ENCODE assay signal across 2 cellular contexts in genomic region chr4:4859010-4859798, GRCh38.
TF ChIP-seq lines count a peak whose summit lies in the region.

MSX1 (plus strand) TSS chr4:4859665; CDS start chr4:4859900, 235 bp downstream.

TF ChIP-seq in GM23338, 12 proteins besides CTCF, POLR2A, EP300 and RAD21:
- TF ChIP-seq ZNF462 (CRISPR knock-in tag; IDR thresholded peaks at IDR 0.05) (no peak), POLR2AphosphoS5 (IDR thresholded peaks at IDR 0.05; ENCODE audit: low read depth) (0 out of 2 replicates have a peak, but pooled peaks have one; percentile 16), CREB1 (CRISPR knock-in tag; IDR thresholded peaks at IDR 0.05; ENCODE audit: low read depth) (no peak), REST (IDR thresholded peaks at IDR 0.05; ENCODE audit: unreplicated experiment) (no peak), ETS1 (IDR thresholded peaks at IDR 0.05) (no peak), STAT1 (IDR thresholded peaks at IDR 0.05; ENCODE audit: unreplicated experiment) (no peak), EZH2 (IDR thresholded peaks at IDR 0.05; ENCODE audit: low read depth, unreplicated experiment) (peak; percentile 90), ZNF331 (CRISPR knock-in tag; IDR thresholded peaks at IDR 0.05; ENCODE audit: low read depth) (no peak), JUNB (IDR thresholded peaks at IDR 0.05; ENCODE audit: unreplicated experiment) (no peak), EZH2phosphoT487 (IDR thresholded peaks at IDR 0.05; ENCODE audit: unreplicated experiment) (peak; percentile 67), NANOG (IDR thresholded peaks at IDR 0.05; ENCODE audit: borderline replicate concordance) (no peak), ZNF114 (CRISPR knock-in tag; IDR thresholded peaks at IDR 0.05) (no peak)
TF ChIP-seq in GM23338: peak in this region for 3.

TF ChIP-seq in HepG2, 621 proteins besides CTCF, POLR2A, EP300 and RAD21 (continued from another document and continues in another):
- TF ChIP-seq NFAT5 (CRISPR knock-in tag; IDR thresholded peaks at IDR 0.05) (no peak), ZNF574 (CRISPR knock-in tag; IDR thresholded peaks at IDR 0.05) (peak; percentile 67; the same call in 1 of the 2 replicates), ZNF687 (CRISPR knock-in tag; IDR thresholded peaks at IDR 0.05) (peak; percentile 71), ARID4A (CRISPR knock-in tag; IDR thresholded peaks at IDR 0.05; ENCODE audit: borderline replicate concordance) (peak; percentile 72; the same call in 1 of the 2 replicates), SALL2 (CRISPR knock-in tag; IDR thresholded peaks at IDR 0.05) (no peak), DRAP1 (CRISPR knock-in tag; IDR thresholded peaks at IDR 0.05) (peak; percentile 98), NFRKB (IDR thresholded peaks at IDR 0.05) (no peak), PATZ1 (CRISPR knock-in tag; IDR thresholded peaks at IDR 0.05) (peak; percentile 79), SAP130 (CRISPR knock-in tag; IDR thresholded peaks at IDR 0.05; ENCODE audit: low read depth) (peak; percentile 74), DDIT3 (CRISPR knock-in tag; IDR thresholded peaks at IDR 0.05) (no peak), CEBPG (CRISPR knock-in tag; IDR thresholded peaks at IDR 0.05) (no peak), ZNF12 (CRISPR knock-in tag; IDR thresholded peaks at IDR 0.05) (no peak), HNF1A (IDR thresholded peaks at IDR 0.05; ENCODE audit: low read depth) (0 out of 2 replicates have a peak, but pooled peaks have one; percentile 22), HNF1A (CRISPR knock-in tag; IDR thresholded peaks at IDR 0.05; ENCODE audit: borderline replicate concordance) (no peak), IKZF4 (CRISPR knock-in tag; IDR thresholded peaks at IDR 0.05; ENCODE audit: borderline replicate concordance, low read depth, not compliant biosample characterization) (no peak), ZNF709 (CRISPR knock-in tag; IDR thresholded peaks at IDR 0.05) (0 out of 2 replicates have a peak, but pooled peaks have one; percentile 22), MYC (CRISPR knock-in tag; IDR thresholded peaks at IDR 0.05; ENCODE audit: borderline replicate concordance) (no peak), MYPOP (CRISPR knock-in tag; IDR thresholded peaks at IDR 0.05) (peak; percentile 54), ZNF337 (CRISPR knock-in tag; IDR thresholded peaks at IDR 0.05; ENCODE audit: borderline replicate concordance, low read depth) (no peak)
